In the genomic region with DNA sequence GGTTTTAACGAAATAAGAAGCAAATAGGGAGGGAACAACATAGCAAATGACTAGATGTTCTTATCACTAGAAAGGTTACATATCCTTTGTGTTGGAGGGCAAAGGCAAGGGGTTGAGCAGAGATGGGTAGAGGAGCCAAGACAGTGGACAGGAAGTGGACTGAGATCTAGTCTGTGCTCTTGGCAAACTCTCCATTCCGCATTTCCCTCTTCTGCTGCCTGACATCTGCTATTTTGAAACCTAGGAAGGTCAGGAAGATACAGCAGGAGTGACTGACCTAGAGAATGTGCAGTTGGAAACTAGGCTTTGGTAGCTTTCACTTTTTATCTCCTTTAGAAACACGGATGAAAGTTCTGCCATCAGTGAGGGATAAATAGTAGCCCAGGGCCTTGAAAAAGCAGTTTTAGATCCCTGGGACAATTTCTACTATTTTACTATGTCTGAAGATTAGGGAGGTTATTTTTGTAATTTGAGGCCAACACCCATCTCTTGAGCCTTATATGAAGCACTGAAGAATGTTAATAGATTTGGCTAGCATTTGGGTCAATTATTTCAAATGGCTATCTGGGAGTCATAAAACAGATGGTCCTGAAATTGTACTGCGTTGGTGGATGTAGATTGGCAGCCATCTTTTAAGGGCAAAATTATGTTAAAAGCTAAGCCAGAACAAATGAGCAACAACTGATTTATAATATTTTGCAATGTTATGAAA, we compare ENCODE assay signal across 16 cellular contexts.
"Had no signal": no experiment of that assay in that cellular context is flagged by ENCODE, and none has a peak within 500 bp of the region (broad histone marks: within the 10 kb centered on the region; RNA-seq: fewer than 3 reads in every experiment).

No MANE protein-coding gene starts in this region.

- ATAC-seq: activated CD4-positive, alpha-beta T cell treated with anti-CD3 and anti-CD28 coated beads for 36 hours; activated T-cell treated with anti-CD3 and anti-CD28 coated beads, Interleukin-2, amount 50 U/mL, for 4 hours; left lobe of liver had no signal

- H3K4me3 Mint-ChIP-seq: activated CD4-positive, alpha-beta memory T cell treated with anti-CD3 and anti-CD28 coated beads, Interleukin-2, amount 10 ng/mL, durations not matched to agents 7 days and 5 days; activated CD4-positive, alpha-beta T cell treated with anti-CD3 and anti-CD28 coated beads for 36 hours; activated naive CD4-positive, alpha-beta T cell treated with anti-CD3 and anti-CD28 coated beads, Interleukin-2, amount 50 U/mL, for 24 hours; activated T-cell treated with anti-CD3 and anti-CD28 coated beads, Interleukin-2, amount 50 U/mL, for 4 hours; T-helper 1 cell treated with Interleukin-12 subunit alpha and Interleukin-12 subunit beta and Interleukin-4 antibody, amounts not matched to agents 30 μg/mL and 1 μg/mL, for 36 hours had no signal

- H2AFZ ChIP-seq: hepatocyte had no signal

- H3K27ac Mint-ChIP-seq: activated CD4-positive, alpha-beta memory T cell treated with anti-CD3 and anti-CD28 coated beads, Interleukin-2, amount 10 ng/mL, durations not matched to agents 7 days and 5 days; activated CD4-positive, alpha-beta T cell treated with anti-CD3 and anti-CD28 coated beads for 36 hours; activated naive CD4-positive, alpha-beta T cell treated with anti-CD3 and anti-CD28 coated beads, Interleukin-2, amount 50 U/mL, for 24 hours; T-helper 1 cell treated with Interleukin-12 subunit alpha and Interleukin-12 subunit beta and Interleukin-4 antibody, amounts not matched to agents 30 μg/mL and 1 μg/mL, for 36 hours had no signal

- H3K4me2 ChIP-seq: hepatocyte had no signal

- H3K9me3 Mint-ChIP-seq: activated naive CD4-positive, alpha-beta T cell treated with anti-CD3 and anti-CD28 coated beads, Interleukin-2, amount 50 U/mL, for 24 hours had no signal

- H3K27me3 ChIP-seq: hepatocyte, right atrium auricular region had no signal

- H3K27ac ChIP-seq: hepatocyte, WERI-Rb-1 had no signal

- DNase-seq: activated CD4-positive, alpha-beta memory T cell treated with anti-CD3 and anti-CD28 coated beads, Interleukin-2, amount 10 ng/mL, durations not matched to agents 7 days and 5 days; activated CD4-positive, alpha-beta T cell treated with anti-CD3 and anti-CD28 coated beads for 36 hours; activated effector memory CD4-positive, alpha-beta T cell treated with anti-CD3 and anti-CD28 coated beads, Interleukin-2, amount 50 U/mL, for 16 hours; activated T-cell treated with anti-CD3 and anti-CD28 coated beads, Interleukin-2, amount 50 U/mL, for 4 hours; islet precursor cell; stimulated activated CD4-positive, alpha-beta T cell treated with anti-CD3 and anti-CD28 coated beads, Interleukin-4, amount 100 ng/mL, for 24 hours; stimulated activated naive CD4-positive, alpha-beta T cell; substantia nigra; trophoblast cell; WERI-Rb-1 had no signal

- H3K36me3 ChIP-seq: right atrium auricular region had no signal

- H3K4me3 ChIP-seq: hepatocyte, right atrium auricular region, skin epidermis had no signal

- H3K9me3 ChIP-seq: right atrium auricular region had no signal

- H3K36me3 Mint-ChIP-seq: activated naive CD4-positive, alpha-beta T cell treated with anti-CD3 and anti-CD28 coated beads, Interleukin-2, amount 50 U/mL, for 24 hours had no signal

- H3K27me3 Mint-ChIP-seq: activated CD4-positive, alpha-beta T cell treated with anti-CD3 and anti-CD28 coated beads for 36 hours; activated naive CD4-positive, alpha-beta T cell treated with anti-CD3 and anti-CD28 coated beads, Interleukin-2, amount 50 U/mL, for 24 hours had no signal
